11 cellular contexts compared by ENCODE assay signal in the genomic region with DNA sequence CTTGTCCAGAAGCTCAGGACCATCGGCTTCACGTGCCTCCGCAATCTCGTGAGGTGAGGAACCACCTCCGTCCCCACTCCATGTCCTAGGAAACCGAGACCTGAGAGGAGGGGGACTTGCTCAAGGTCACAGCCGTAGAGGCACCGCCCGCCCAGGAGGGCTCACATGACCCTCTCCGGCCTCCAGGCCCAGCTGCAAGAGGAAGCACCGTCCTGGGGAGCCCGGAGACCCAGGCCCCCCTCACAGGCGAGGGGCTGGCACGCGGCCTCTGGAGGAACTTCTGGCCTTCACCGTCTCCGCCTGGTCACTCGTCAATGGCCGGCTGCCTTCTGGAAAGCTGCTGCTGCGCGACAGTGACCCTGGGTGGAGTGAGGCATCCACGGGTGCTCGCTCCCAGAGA. TPM values are rescaled to one million over a fixed set of nuclear protein-coding genes. Genes with fewer than 3 reads are reported as not detected.
DNase-seq lines count a peak whose midpoint lies in the region; ATAC-seq and TF ChIP-seq lines count a peak whose summit lies in the region.
"Had no signal": no experiment of that assay in that cellular context is flagged by ENCODE, and none has a peak within 500 bp of the region (broad histone marks: within the 10 kb centered on the region; RNA-seq: fewer than 3 reads in every experiment).

No MANE protein-coding gene starts in this region.

- no peaks in the 10 kb centered on the region for H3K36me3 ChIP-seq in CD4-positive, alpha-beta memory T cell (ENCODE audit: insufficient read depth, low read length)
- no peaks in the 10 kb centered on the region for H3K36me3 ChIP-seq in GM23248 (ENCODE audit: low read depth)

- CTCF ChIA-PET in CD4-positive, alpha-beta memory T cell (lab: Charles Lee; ENCODE audit: partially characterized antibody), result interaction anchor here (1.4 to 11.0 kb wide), 6 partner anchors 17 to 98 kb away, joined by 4 to 188 read pairs (median 9); a partner anchor contains a TSS

- H3K4me3 Mint-ChIP-seq in CD4-positive, alpha-beta memory T cell, result peak overlapping the region in 7 of 8 donors; percentile 80 to 91 (median 85)
- peak overlapping the region; percentile 83 for H3K4me3 Mint-ChIP-seq in activated naive CD8-positive, alpha-beta T cell
- H3K4me3 Mint-ChIP-seq in naive B cell, result peak overlapping the region in 6 of 8 donors; percentile 77 to 89 (median 82)

- no peaks in the 10 kb centered on the region for H4K20me1 ChIP-seq in GM23248 (ENCODE audit: insufficient read depth)

- H3K27me3 ChIP-seq in CD4-positive, alpha-beta memory T cell (ENCODE audit: insufficient read depth, low read length), result no peaks in the 10 kb centered on the region
- H3K27me3 ChIP-seq in GM23248 (replicated peaks; ENCODE audit: insufficient read depth), result no peaks in the 10 kb centered on the region; the same call in 1 of the 2 replicates

- intact Hi-C loops in CD4-positive, alpha-beta memory T cell (cut with micrococcal nuclease), result loop anchor here (1.0 to 10.0 kb wide), 5 partner anchors 14 to 483 kb away; no protein-coding TSS in a partner anchor

- WGBS in GM23248 (ENCODE audit: low coverage in 1 of 2, low lambda C conversion rate in 2 of 2, missing lambda C conversion rate in 2 of 2), 2 experiments, result 94 to 96% methylated on average over 23 of the region's 23 CpGs

- peaks cover 6% of the 10 kb centered on the region; the same call in 1 of the 2 replicates for H3F3A ChIP-seq in GM23248 (ENCODE audit: insufficient read depth)

- H3K9me3 Mint-ChIP-seq in CD4-positive, alpha-beta memory T cell, result peaks cover 0 to 3% (median 0%) of the 10 kb centered on the region in 8 donors
- H3K9me3 Mint-ChIP-seq in activated naive CD8-positive, alpha-beta T cell (ENCODE audit: low read depth), result no peaks in the 10 kb centered on the region
- H3K9me3 Mint-ChIP-seq in naive B cell, result no peaks in the 10 kb centered on the region

- no peak overlapping the region for H3K9ac ChIP-seq in GM23248

- H3K4me3 ChIP-seq in CD4-positive, alpha-beta memory T cell (ENCODE audit: low read length in 2 of 2), result peak overlapping the region; percentile 39 to 74
- H3K4me3 ChIP-seq in GM23248, result no peak overlapping the region

- no peak overlapping the region for H3K4me2 ChIP-seq in GM23248 (ENCODE audit: unreplicated experiment)

- peaks cover 58% of the 10 kb centered on the region for H3K4me1 ChIP-seq in CD4-positive, alpha-beta memory T cell (ENCODE audit: insufficient read depth, low read length)
- peaks cover 10% of the 10 kb centered on the region for H3K4me1 ChIP-seq in GM23248 (ENCODE audit: insufficient read depth)

- no peaks in the 10 kb centered on the region for H3K79me2 ChIP-seq in GM23248 (ENCODE audit: insufficient read depth)

- H3K4me1 Mint-ChIP-seq in CD4-positive, alpha-beta memory T cell, result peaks cover 19 to 63% (median 41%) of the 10 kb centered on the region in 4 donors
- peaks cover 41% of the 10 kb centered on the region for H3K4me1 Mint-ChIP-seq in activated naive CD8-positive, alpha-beta T cell (ENCODE audit: low read depth)
- peaks cover 22 to 55% (median 33%) of the 10 kb centered on the region in 3 donors for H3K4me1 Mint-ChIP-seq in naive B cell

- POLR2A ChIA-PET in CD4-positive, alpha-beta memory T cell (lab: Charles Lee; ENCODE audit: partially characterized antibody), result interaction anchor here (0.9 to 22.4 kb wide), 14 partner anchors 9 to 1306 kb away, joined by 3 to 1324 read pairs (median 8); a partner anchor contains a TSS

- H3K27ac Mint-ChIP-seq in CD4-positive, alpha-beta memory T cell, result peak overlapping the region in 3 of 7 donors; percentile 15 to 100 (median 98)
- no peak overlapping the region for H3K27ac Mint-ChIP-seq in activated naive CD8-positive, alpha-beta T cell
- H3K27ac Mint-ChIP-seq in naive B cell, result peak overlapping the region in 3 of 6 donors; percentile 82 to 97 (median 85)

- no peaks in the 10 kb centered on the region for H3K27me3 Mint-ChIP-seq in CD4-positive, alpha-beta memory T cell
- no peaks in the 10 kb centered on the region for H3K27me3 Mint-ChIP-seq in activated naive CD8-positive, alpha-beta T cell
- H3K27me3 Mint-ChIP-seq in naive B cell, result no peaks in the 10 kb centered on the region

- in situ Hi-C loops in GM23248 (cut with MboI), result no loop called here

- H3K9me2 ChIP-seq in GM23248 (ENCODE audit: insufficient read depth), result no peaks in the 10 kb centered on the region

- no peak for DNase-seq in CD4-positive, alpha-beta memory T cell
- DNase-seq in naive B cell, result no peak
- DNase-seq in KG1 (lab: John Stamatoyannopoulos, UW), result no peak
- DNase-seq in HPDE6-E6E7 (ENCODE audit: extremely low spot score), result no peak
- no peak for DNase-seq in GM23248
- DNase-seq: EL, NCI-H2081 treated with DMSO at 0.1 percent for 48 hours, SW 1271 had no signal

- H3K36me3 Mint-ChIP-seq in CD4-positive, alpha-beta memory T cell, result peaks cover 0 to 8% of the 10 kb centered on the region in 2 donors
- H3K36me3 Mint-ChIP-seq in activated naive CD8-positive, alpha-beta T cell, result no peaks in the 10 kb centered on the region
- no peaks in the 10 kb centered on the region for H3K36me3 Mint-ChIP-seq in naive B cell

- no peak overlapping the region for H2AFZ ChIP-seq in GM23248

- peak overlapping the region; percentile 32 for H3K27ac ChIP-seq in CD4-positive, alpha-beta memory T cell (ENCODE audit: low read depth, low read length)
- H3K27ac ChIP-seq in GM23248, result no peak overlapping the region

- no peaks in the 10 kb centered on the region for H3K9me3 ChIP-seq in CD4-positive, alpha-beta memory T cell (ENCODE audit: control insufficient read depth in 1 of 2, low read length in 2 of 2)
- H3K9me3 ChIP-seq in GM23248 (ENCODE audit: low read depth), result no peaks in the 10 kb centered on the region

- peak; percentile 3 for ATAC-seq in GM21447 (IDR thresholded peaks at IDR 0.05; ENCODE audit: unreplicated experiment)
- ATAC-seq in naive B cell (ENCODE audit: low read depth in 2 of 2), result no peak
- no peak for ATAC-seq in SK-N-SH treated with all-trans-retinoic acid at 6 μM for 48 hours

TF ChIP-seq in SK-N-SH treated with all-trans-retinoic acid at 6 μM for 48 hours, 23 proteins besides CTCF, POLR2A, EP300 and RAD21 (continues in another document):
- TF ChIP-seq ZFP3 (CRISPR knock-in tag; IDR thresholded peaks at IDR 0.05) (no peak), RARB (CRISPR knock-in tag; IDR thresholded peaks at IDR 0.05) (no peak), GLIS3 (CRISPR knock-in tag; IDR thresholded peaks at IDR 0.05) (no peak), ISL1 (CRISPR knock-in tag; IDR thresholded peaks at IDR 0.05) (no peak), CSDC2 (CRISPR knock-in tag; IDR thresholded peaks at IDR 0.05) (no peak), PPARA (CRISPR knock-in tag; IDR thresholded peaks at IDR 0.05; ENCODE audit: borderline replicate concordance) (no peak)
- TF ChIP-seq, protein P1, sequence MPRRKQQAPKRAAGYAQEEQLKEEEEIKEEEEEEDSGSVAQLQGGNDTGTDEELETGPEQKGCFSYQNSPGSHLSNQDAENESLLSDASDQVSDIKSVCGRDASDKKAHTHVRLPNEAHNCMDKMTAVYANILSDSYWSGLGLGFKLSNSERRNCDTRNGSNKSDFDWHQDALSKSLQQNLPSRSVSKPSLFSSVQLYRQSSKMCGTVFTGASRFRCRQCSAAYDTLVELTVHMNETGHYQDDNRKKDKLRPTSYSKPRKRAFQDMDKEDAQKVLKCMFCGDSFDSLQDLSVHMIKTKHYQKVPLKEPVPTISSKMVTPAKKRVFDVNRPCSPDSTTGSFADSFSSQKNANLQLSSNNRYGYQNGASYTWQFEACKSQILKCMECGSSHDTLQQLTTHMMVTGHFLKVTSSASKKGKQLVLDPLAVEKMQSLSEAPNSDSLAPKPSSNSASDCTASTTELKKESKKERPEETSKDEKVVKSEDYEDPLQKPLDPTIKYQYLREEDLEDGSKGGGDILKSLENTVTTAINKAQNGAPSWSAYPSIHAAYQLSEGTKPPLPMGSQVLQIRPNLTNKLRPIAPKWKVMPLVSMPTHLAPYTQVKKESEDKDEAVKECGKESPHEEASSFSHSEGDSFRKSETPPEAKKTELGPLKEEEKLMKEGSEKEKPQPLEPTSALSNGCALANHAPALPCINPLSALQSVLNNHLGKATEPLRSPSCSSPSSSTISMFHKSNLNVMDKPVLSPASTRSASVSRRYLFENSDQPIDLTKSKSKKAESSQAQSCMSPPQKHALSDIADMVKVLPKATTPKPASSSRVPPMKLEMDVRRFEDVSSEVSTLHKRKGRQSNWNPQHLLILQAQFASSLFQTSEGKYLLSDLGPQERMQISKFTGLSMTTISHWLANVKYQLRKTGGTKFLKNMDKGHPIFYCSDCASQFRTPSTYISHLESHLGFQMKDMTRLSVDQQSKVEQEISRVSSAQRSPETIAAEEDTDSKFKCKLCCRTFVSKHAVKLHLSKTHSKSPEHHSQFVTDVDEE (CRISPR knock-in tag; IDR thresholded peaks at IDR 0.05), result no peak
- TF ChIP-seq, protein P2, sequence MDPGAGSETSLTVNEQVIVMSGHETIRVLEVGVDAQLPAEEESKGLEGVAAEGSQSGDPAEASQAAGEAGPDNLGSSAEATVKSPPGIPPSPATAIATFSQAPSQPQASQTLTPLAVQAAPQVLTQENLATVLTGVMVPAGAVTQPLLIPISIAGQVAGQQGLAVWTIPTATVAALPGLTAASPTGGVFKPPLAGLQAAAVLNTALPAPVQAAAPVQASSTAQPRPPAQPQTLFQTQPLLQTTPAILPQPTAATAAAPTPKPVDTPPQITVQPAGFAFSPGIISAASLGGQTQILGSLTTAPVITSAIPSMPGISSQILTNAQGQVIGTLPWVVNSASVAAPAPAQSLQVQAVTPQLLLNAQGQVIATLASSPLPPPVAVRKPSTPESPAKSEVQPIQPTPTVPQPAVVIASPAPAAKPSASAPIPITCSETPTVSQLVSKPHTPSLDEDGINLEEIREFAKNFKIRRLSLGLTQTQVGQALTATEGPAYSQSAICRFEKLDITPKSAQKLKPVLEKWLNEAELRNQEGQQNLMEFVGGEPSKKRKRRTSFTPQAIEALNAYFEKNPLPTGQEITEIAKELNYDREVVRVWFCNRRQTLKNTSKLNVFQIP (CRISPR knock-in tag; IDR thresholded peaks at IDR 0.05; ENCODE audit: borderline replicate concordance, low read depth), result no peak

RNA-seq across cellular contexts. Expression of a gene that starts 24.2 kb away (rescaled TPM):
- total RNA-seq in CD4-positive, alpha-beta memory T cell, result 10 to 100 TPM; 93.5 TPM
- polyA plus RNA-seq in CD4-positive, alpha-beta memory T cell, result 10 to 100 TPM in 1 of 2 donors, 1 to 10 TPM in 1; 5.5 to 29.2 TPM
- polyA plus RNA-seq in naive B cell (ENCODE audit: low read depth in 6 of 6), result 10 to 100 TPM in 4 of 6 donors, 1 to 10 TPM in 2; 5.2 to 18.3 (median 11.6) TPM
- 0.38 and 1.1 TPM in 2 replicates for total RNA-seq in GM23248 (2014; rRNA removed; shearing (Covaris generic))
- polyA plus RNA-seq in GM23248 (2016; fragmentation: Nextera tagmentation; extraction: Ambion mirVana), result 0.23 and 0.29 TPM in 2 replicates

RNA-seq across cellular contexts. Expression of a gene that starts 37.4 kb away (rescaled TPM):
- total RNA-seq in CD4-positive, alpha-beta memory T cell, result not detected
- not detected for polyA plus RNA-seq in CD4-positive, alpha-beta memory T cell
- polyA plus RNA-seq in naive B cell (ENCODE audit: low read depth in 6 of 6) (1 to 10 TPM in 3 of 6 donors, under 1 TPM in 2, not detected in 1; 0.78 to 2.0 (median 1.2) TPM), GM23248 (2016; fragmentation: Nextera tagmentation; extraction: Ambion mirVana) (0.65 and 0.67 TPM in 2 replicates)
- total RNA-seq in GM23248 (2014; rRNA removed; shearing (Covaris generic)), result 0.13 and 0.32 TPM in 2 replicates
